1 cellular context compared by ENCODE assay signal in the genomic region with DNA sequence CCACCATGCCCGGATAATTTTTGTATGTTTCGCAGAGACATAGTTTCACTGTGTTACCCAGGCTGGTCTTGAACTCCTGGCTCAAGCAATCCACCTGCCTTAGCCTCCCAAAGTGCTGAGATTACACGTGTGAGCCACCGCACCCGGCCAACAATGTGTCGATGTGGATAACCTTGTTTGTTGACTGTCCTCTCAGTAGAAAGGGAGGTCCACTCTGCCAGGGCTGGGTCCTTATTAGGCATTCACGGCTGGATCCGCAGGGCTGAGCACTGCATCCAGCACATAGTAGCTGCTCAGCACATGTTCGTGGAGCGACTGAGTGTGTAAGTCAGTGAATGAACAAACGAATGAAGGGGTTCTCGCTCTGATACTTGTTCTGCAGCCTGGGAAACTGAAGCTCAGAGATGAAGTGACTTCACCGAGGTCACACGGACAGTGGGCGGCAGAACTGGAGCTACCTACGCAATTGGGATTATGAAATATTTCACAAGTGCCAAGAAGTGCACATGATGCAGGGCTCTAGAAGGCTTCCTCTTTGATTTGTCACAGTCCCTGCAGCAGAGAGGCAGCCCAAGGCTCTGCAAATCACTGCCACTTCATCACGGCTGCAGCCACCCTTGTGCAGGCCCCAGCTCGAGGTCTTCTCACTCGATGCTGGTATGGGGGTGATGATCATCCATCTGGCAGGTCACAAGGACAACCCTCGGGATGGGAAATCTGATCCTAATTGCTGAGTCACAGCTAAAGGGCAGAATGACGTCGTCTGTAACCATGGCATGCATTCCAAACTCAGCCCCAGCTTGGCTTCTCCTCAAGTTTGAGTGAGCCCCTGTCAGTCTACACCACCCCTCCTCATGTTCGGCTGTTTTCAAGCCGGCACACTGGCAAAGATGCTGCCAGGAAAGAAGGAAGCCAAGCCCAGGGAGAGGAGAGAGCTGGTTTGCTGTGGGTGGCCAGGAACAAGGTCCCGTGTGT.
TF ChIP-seq lines count a peak whose summit lies in the region.

No MANE protein-coding gene starts in this region.

TF ChIP-seq in K562, 482 proteins besides CTCF, POLR2A, EP300 and RAD21 (continued from another document and continues in another):
- TF ChIP-seq NFE2L1 (tag; IDR thresholded peaks at IDR 0.05; ENCODE audit: borderline replicate concordance, low read depth) (peak; percentile 83), EGR1 (conservative IDR thresholded peaks at IDR 0.05) (peak; percentile 69), HNRNPH1 (optimal IDR thresholded peaks at IDR 0.05; ENCODE audit: low read depth, low read length) (no peak), FOXJ2 (tag; IDR thresholded peaks at IDR 0.05) (peak; percentile 82), LCOR (CRISPR knock-in tag; IDR thresholded peaks at IDR 0.05) (no peak), SMARCE1 (IDR thresholded peaks at IDR 0.05) (peak; percentile 22; the same call in 1 of the 2 replicates), CREM (IDR thresholded peaks at IDR 0.05; ENCODE audit: low read depth) (peak; percentile 68), ESRRA (IDR thresholded peaks at IDR 0.05; ENCODE audit: borderline replicate concordance, low read depth) (0 out of 2 replicates have a peak, but pooled peaks have one; percentile 37), ILF3 (IDR thresholded peaks at IDR 0.05; ENCODE audit: borderline replicate concordance) (no peak), PYGO2 (tag; IDR thresholded peaks at IDR 0.05) (peak; percentile 14; the same call in 1 of the 2 replicates), KAT2B (IDR thresholded peaks at IDR 0.05; ENCODE audit: low read depth, low read length) (no peak), NRF1 (conservative IDR thresholded peaks at IDR 0.05 in 1 of 2, IDR thresholded peaks at IDR 0.05 in 1 of 2) (peak; percentile 35 to 56; a peak in 3 of 4 replicates), L3MBTL2 (IDR thresholded peaks at IDR 0.05) (peak; percentile 90), ZNF124 (CRISPR knock-in tag; IDR thresholded peaks at IDR 0.05) (no peak), FOS (IDR thresholded peaks at IDR 0.05; ENCODE audit: extremely low read depth, insufficient read length) (no peak), CTBP1 (IDR thresholded peaks at IDR 0.05; ENCODE audit: borderline replicate concordance) (peak; percentile 94), ZNF507 (tag; conservative IDR thresholded peaks at IDR 0.05) (no peak), ZNF75A (CRISPR knock-in tag; IDR thresholded peaks at IDR 0.05) (no peak), ERF (CRISPR knock-in tag; IDR thresholded peaks at IDR 0.05) (no peak), ZNF165 (CRISPR knock-in tag; IDR thresholded peaks at IDR 0.05; ENCODE audit: borderline replicate concordance) (no peak), ATF1 (CRISPR knock-in tag; IDR thresholded peaks at IDR 0.05) (no peak), ATF1 (tag; IDR thresholded peaks at IDR 0.05) (peak; percentile 83), PML (IDR thresholded peaks at IDR 0.05; ENCODE audit: low read length) (no peak), NFXL1 (CRISPR knock-in tag; IDR thresholded peaks at IDR 0.05) (no peak), ZNF589 (CRISPR knock-in tag; IDR thresholded peaks at IDR 0.05; ENCODE audit: low read depth) (0 out of 2 replicates have a peak, but pooled peaks have one; percentile 42), CEBPB (tag; IDR thresholded peaks at IDR 0.05) (peak; percentile 93), NFE2 (IDR thresholded peaks at IDR 0.05; ENCODE audit: low read depth) (peak; percentile 89), CHD1 (IDR thresholded peaks at IDR 0.05; ENCODE audit: low read length) (no peak), ZNF3 (CRISPR knock-in tag; IDR thresholded peaks at IDR 0.05) (peak; percentile 91), BHLHE40 (IDR thresholded peaks at IDR 0.05; ENCODE audit: low read length) (peak; percentile 73), RFX5 (IDR thresholded peaks at IDR 0.05; ENCODE audit: low read depth, low read length) (peak; percentile 57; the same call in 1 of the 2 replicates), MEF2D (tag; conservative IDR thresholded peaks at IDR 0.05; ENCODE audit: low read depth) (no peak; the same call in 1 of the 2 replicates), TOE1 (IDR thresholded peaks at IDR 0.05; ENCODE audit: borderline replicate concordance) (peak; percentile 42; the same call in 1 of the 2 replicates), TOE1 (CRISPR knock-in tag; IDR thresholded peaks at IDR 0.05; ENCODE audit: borderline replicate concordance, low read depth) (no peak), TAF9B (IDR thresholded peaks at IDR 0.05; ENCODE audit: partially characterized antibody) (no peak), SMARCA5 (IDR thresholded peaks at IDR 0.05) (peak; percentile 27; the same call in 1 of the 2 replicates), YY1 (IDR thresholded peaks at IDR 0.05; ENCODE audit: borderline replicate concordance in 1 of 3, control insufficient read depth in 1 of 3, extremely low read depth in 1 of 3, insufficient read depth in 3 of 3, insufficient read length in 1 of 3, insufficient replicate concordance in 2 of 3, low read depth in 1 of 3, low read length in 2 of 3) (no peak)
- TF ChIP-seq, protein P1, sequence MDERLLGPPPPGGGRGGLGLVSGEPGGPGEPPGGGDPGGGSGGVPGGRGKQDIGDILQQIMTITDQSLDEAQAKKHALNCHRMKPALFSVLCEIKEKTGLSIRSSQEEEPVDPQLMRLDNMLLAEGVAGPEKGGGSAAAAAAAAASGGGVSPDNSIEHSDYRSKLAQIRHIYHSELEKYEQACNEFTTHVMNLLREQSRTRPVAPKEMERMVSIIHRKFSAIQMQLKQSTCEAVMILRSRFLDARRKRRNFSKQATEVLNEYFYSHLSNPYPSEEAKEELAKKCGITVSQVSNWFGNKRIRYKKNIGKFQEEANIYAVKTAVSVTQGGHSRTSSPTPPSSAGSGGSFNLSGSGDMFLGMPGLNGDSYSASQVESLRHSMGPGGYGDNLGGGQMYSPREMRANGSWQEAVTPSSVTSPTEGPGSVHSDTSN (CRISPR knock-in tag; IDR thresholded peaks at IDR 0.05; ENCODE audit: low read depth), result no peak
- TF ChIP-seq, protein P1 (tag; conservative IDR thresholded peaks at IDR 0.05; ENCODE audit: low read depth), result peak; percentile 52; the same call in 1 of the 2 replicates
- TF ChIP-seq, protein P2, sequence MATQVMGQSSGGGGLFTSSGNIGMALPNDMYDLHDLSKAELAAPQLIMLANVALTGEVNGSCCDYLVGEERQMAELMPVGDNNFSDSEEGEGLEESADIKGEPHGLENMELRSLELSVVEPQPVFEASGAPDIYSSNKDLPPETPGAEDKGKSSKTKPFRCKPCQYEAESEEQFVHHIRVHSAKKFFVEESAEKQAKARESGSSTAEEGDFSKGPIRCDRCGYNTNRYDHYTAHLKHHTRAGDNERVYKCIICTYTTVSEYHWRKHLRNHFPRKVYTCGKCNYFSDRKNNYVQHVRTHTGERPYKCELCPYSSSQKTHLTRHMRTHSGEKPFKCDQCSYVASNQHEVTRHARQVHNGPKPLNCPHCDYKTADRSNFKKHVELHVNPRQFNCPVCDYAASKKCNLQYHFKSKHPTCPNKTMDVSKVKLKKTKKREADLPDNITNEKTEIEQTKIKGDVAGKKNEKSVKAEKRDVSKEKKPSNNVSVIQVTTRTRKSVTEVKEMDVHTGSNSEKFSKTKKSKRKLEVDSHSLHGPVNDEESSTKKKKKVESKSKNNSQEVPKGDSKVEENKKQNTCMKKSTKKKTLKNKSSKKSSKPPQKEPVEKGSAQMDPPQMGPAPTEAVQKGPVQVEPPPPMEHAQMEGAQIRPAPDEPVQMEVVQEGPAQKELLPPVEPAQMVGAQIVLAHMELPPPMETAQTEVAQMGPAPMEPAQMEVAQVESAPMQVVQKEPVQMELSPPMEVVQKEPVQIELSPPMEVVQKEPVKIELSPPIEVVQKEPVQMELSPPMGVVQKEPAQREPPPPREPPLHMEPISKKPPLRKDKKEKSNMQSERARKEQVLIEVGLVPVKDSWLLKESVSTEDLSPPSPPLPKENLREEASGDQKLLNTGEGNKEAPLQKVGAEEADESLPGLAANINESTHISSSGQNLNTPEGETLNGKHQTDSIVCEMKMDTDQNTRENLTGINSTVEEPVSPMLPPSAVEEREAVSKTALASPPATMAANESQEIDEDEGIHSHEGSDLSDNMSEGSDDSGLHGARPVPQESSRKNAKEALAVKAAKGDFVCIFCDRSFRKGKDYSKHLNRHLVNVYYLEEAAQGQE (CRISPR knock-in tag; IDR thresholded peaks at IDR 0.05; ENCODE audit: low read depth), result peak; percentile 55; the same call in 1 of the 2 replicates
- TF ChIP-seq, protein P3, sequence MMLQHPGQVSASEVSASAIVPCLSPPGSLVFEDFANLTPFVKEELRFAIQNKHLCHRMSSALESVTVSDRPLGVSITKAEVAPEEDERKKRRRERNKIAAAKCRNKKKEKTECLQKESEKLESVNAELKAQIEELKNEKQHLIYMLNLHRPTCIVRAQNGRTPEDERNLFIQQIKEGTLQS (IDR thresholded peaks at IDR 0.05), result peak; percentile 80
- TF ChIP-seq, protein P3 (CRISPR knock-in tag; conservative IDR thresholded peaks at IDR 0.05), result no peak
- TF ChIP-seq, protein P4, sequence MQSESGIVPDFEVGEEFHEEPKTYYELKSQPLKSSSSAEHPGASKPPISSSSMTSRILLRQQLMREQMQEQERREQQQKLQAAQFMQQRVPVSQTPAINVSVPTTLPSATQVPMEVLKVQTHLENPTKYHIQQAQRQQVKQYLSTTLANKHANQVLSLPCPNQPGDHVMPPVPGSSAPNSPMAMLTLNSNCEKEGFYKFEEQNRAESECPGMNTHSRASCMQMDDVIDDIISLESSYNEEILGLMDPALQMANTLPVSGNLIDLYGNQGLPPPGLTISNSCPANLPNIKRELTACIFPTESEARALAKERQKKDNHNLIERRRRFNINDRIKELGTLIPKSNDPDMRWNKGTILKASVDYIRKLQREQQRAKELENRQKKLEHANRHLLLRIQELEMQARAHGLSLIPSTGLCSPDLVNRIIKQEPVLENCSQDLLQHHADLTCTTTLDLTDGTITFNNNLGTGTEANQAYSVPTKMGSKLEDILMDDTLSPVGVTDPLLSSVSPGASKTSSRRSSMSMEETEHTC (IDR thresholded peaks at IDR 0.05), result peak; percentile 51; the same call in 1 of the 2 replicates
- TF ChIP-seq, protein P5, sequence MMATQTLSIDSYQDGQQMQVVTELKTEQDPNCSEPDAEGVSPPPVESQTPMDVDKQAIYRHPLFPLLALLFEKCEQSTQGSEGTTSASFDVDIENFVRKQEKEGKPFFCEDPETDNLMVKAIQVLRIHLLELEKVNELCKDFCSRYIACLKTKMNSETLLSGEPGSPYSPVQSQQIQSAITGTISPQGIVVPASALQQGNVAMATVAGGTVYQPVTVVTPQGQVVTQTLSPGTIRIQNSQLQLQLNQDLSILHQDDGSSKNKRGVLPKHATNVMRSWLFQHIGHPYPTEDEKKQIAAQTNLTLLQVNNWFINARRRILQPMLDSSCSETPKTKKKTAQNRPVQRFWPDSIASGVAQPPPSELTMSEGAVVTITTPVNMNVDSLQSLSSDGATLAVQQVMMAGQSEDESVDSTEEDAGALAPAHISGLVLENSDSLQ (IDR thresholded peaks at IDR 0.05), result peak; percentile 54; the same call in 1 of the 2 replicates
- TF ChIP-seq, protein P6, sequence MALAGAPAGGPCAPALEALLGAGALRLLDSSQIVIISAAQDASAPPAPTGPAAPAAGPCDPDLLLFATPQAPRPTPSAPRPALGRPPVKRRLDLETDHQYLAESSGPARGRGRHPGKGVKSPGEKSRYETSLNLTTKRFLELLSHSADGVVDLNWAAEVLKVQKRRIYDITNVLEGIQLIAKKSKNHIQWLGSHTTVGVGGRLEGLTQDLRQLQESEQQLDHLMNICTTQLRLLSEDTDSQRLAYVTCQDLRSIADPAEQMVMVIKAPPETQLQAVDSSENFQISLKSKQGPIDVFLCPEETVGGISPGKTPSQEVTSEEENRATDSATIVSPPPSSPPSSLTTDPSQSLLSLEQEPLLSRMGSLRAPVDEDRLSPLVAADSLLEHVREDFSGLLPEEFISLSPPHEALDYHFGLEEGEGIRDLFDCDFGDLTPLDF (CRISPR knock-in tag; IDR thresholded peaks at IDR 0.05), result no peak
- TF ChIP-seq, protein P7, sequence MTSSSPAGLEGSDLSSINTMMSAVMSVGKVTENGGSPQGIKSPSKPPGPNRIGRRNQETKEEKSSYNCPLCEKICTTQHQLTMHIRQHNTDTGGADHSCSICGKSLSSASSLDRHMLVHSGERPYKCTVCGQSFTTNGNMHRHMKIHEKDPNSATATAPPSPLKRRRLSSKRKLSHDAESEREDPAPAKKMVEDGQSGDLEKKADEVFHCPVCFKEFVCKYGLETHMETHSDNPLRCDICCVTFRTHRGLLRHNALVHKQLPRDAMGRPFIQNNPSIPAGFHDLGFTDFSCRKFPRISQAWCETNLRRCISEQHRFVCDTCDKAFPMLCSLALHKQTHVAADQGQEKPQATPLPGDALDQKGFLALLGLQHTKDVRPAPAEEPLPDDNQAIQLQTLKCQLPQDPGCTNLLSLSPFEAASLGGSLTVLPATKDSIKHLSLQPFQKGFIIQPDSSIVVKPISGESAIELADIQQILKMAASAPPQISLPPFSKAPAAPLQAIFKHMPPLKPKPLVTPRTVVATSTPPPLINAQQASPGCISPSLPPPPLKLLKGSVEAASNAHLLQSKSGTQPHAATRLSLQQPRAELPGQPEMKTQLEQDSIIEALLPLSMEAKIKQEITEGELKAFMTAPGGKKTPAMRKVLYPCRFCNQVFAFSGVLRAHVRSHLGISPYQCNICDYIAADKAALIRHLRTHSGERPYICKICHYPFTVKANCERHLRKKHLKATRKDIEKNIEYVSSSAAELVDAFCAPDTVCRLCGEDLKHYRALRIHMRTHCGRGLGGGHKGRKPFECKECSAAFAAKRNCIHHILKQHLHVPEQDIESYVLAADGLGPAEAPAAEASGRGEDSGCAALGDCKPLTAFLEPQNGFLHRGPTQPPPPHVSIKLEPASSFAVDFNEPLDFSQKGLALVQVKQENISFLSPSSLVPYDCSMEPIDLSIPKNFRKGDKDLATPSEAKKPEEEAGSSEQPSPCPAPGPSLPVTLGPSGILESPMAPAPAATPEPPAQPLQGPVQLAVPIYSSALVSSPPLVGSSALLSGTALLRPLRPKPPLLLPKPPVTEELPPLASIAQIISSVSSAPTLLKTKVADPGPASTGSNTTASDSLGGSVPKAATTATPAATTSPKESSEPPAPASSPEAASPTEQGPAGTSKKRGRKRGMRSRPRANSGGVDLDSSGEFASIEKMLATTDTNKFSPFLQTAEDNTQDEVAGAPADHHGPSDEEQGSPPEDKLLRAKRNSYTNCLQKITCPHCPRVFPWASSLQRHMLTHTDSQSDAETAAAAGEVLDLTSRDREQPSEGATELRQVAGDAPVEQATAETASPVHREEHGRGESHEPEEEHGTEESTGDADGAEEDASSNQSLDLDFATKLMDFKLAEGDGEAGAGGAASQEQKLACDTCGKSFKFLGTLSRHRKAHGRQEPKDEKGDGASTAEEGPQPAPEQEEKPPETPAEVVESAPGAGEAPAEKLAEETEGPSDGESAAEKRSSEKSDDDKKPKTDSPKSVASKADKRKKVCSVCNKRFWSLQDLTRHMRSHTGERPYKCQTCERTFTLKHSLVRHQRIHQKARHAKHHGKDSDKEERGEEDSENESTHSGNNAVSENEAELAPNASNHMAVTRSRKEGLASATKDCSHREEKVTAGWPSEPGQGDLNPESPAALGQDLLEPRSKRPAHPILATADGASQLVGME (CRISPR knock-in tag; IDR thresholded peaks at IDR 0.05), result peak; percentile 52; the same call in 1 of the 2 replicates
